27 cellular contexts compared by ENCODE assay signal in the genomic region with DNA sequence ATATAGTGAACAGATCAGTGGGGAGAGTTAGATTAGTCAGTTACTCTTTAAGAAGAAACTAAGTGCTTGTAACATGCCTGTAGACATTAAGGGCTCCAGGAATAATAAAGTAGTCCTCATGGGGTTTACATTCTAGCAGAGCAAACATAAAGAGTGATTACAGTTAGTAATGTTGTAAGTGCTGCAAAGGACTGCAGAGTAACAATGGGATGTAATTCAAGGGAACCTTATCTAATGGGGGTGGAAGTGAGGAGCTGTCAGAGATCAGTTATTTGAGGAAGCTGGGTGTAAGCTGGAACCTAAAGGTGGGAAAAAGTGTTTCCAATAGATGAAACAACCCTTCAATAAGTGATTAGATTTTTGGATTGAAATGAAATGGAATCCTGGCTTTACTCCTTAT.
"Had no signal": no experiment of that assay in that cellular context is flagged by ENCODE, and none has a peak within 500 bp of the region (broad histone marks: within the 10 kb centered on the region; RNA-seq: fewer than 3 reads in every experiment).

No MANE protein-coding gene starts in this region.

- H3K4me1 ChIP-seq: Peyer's patch had no signal

- H3K4me3 Mint-ChIP-seq: activated CD4-positive, alpha-beta memory T cell treated with anti-CD3 and anti-CD28 coated beads for 36 hours; activated CD4-positive, alpha-beta T cell treated with anti-CD3 and anti-CD28 coated beads, Interleukin-2, amount 10 ng/mL, durations not matched to agents 7 days and 5 days; brain; T-helper 1 cell treated with Interleukin-12 subunit alpha and Interleukin-12 subunit beta and Interleukin-4 antibody, amounts not matched to agents 30 μg/mL and 1 μg/mL, for 36 hours had no signal

- H3K27me3 ChIP-seq: cardiac muscle cell, MG63, Peyer's patch had no signal

- DNase-seq: activated CD4-positive, alpha-beta memory T cell treated with anti-CD3 and anti-CD28 coated beads for 36 hours; activated CD4-positive, alpha-beta T cell treated with anti-CD3 and anti-CD28 coated beads, Interleukin-2, amount 10 ng/mL, durations not matched to agents 7 days and 5 days; activated CD4-positive, CD25-positive, alpha-beta regulatory T cell; activated CD8-positive, alpha-beta memory T cell treated with anti-CD3 and anti-CD28 coated beads for 24 hours; activated gamma-delta T cell treated with Interleukin-2 at 50 U/mL for 16 hours; activated naive CD4-positive, alpha-beta T cell treated with anti-CD3 and anti-CD28 coated beads, Interleukin-2, amount 50 U/mL, for 16 hours; activated T-cell treated with anti-CD3 and anti-CD28 coated beads, Interleukin-2, amount 50 U/mL, for 48 hours; amygdala; cerebellar nuclear complex; MG63; NCI-H1105 treated with DMSO at 0.1 percent for 48 hours; NCI-H1436 treated with DMSO at 0.1 percent for 48 hours; NCI-H187; NCI-H2081; NCI-H510A treated with DMSO at 0.1 percent for 48 hours; NCI-H69; NK-92 treated with Interleukin-12 subunit alpha and Interleukin-12 subunit beta, amount 100 ng/mL, for 24 hours; Peyer's patch; SHP77 treated with DMSO at 0.1 percent for 48 hours; T-helper 9 cell had no signal

- H3K27me3 Mint-ChIP-seq: activated CD4-positive, alpha-beta memory T cell treated with anti-CD3 and anti-CD28 coated beads for 36 hours; activated CD4-positive, alpha-beta T cell treated with anti-CD3 and anti-CD28 coated beads, Interleukin-2, amount 10 ng/mL, durations not matched to agents 7 days and 5 days; brain; IgD-negative memory B cell had no signal

- H3K4me1 Mint-ChIP-seq: activated CD4-positive, alpha-beta T cell treated with anti-CD3 and anti-CD28 coated beads, Interleukin-2, amount 10 ng/mL, durations not matched to agents 7 days and 5 days had no signal

- H3K27ac ChIP-seq: cardiac muscle cell, Peyer's patch, RWPE1, VCaP had no signal

- H3K4me3 ChIP-seq: cardiac muscle cell, MG63, Peyer's patch had no signal

- H3K27ac Mint-ChIP-seq: activated CD4-positive, alpha-beta memory T cell treated with anti-CD3 and anti-CD28 coated beads for 36 hours; activated CD4-positive, alpha-beta T cell treated with anti-CD3 and anti-CD28 coated beads, Interleukin-2, amount 10 ng/mL, durations not matched to agents 7 days and 5 days; activated T-helper 2 cell treated with anti-CD3 and anti-CD28 coated beads, Interferon-gamma antibody, Interleukin-2, Interleukin-4, amounts not matched to agents 10 μg/mL and 5 μg/mL and 100 μg/mL, durations not matched to agents 14 hours and 24 hours and 36 hours; brain; T-helper 1 cell treated with Interleukin-12 subunit alpha and Interleukin-12 subunit beta and Interleukin-4 antibody, amounts not matched to agents 30 μg/mL and 1 μg/mL, for 36 hours had no signal
